8 cellular contexts compared by ENCODE assay signal in the genomic region with DNA sequence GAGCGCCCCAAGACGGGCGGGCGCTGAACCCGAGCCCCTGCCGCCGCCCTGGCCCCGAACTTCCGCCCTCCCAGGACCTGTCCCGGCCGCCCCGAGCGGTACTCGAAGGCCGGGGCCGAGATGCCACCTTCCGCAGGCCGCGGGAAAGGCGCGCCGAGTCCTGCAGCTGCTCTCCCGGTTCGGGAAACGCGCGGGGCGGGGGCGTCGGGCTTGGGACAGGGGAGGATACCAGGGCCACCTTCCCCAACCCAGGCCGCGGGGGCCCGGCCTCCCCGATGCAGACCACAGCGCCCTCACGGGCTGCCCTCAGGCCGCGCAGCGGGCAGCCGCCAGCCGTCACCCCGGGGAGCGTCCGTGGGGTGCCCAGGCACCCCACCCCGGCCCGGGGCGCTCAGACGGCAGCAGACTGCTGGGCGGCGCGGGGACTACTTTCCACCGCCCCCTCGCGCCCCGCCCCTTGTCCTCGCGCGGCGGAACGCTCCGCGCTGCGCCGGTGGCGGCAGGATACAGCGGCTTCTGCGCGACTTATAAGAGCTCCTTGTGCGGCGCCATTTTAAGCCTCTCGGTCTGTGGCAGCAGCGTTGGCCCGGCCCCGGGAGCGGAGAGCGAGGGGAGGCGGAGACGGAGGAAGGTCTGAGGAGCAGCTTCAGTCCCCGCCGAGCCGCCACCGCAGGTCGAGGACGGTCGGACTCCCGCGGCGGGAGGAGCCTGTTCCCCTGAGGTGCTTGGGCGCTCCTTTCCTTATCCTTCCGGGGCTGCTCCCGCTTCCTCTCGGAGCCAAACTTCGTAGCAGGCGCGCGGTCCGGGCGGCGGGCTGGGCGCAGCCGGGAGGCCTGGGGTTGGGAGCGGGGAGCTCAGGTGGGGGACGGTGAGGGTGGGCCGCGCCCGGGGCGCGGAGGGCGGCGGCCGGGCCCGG. TPM values are rescaled to one million over a fixed set of nuclear protein-coding genes. Genes with fewer than 3 reads are reported as not detected.
DNase-seq lines count a peak whose midpoint lies in the region; ATAC-seq lines count a peak whose summit lies in the region.

A gene (plus strand): TSS at position 556 of the 916 bp plus-strand sequence. CDS start 24,564 bp downstream, outside the sequence.

- H3K27ac Mint-ChIP-seq in activated T-helper 2 cell treated with anti-CD3 and anti-CD28 coated beads, Interferon-gamma antibody, Interleukin-2, Interleukin-4, amounts not matched to agents 10 μg/mL and 5 μg/mL and 100 μg/mL, durations not matched to agents 14 hours and 24 hours and 36 hours, result peak within 1 kb of the TSS; percentile 98
- peak within 1 kb of the TSS; percentile 89 to 93 for H3K27ac Mint-ChIP-seq in natural killer cell treated with Interleukin-12 subunit alpha and Interleukin-12 subunit beta and Interleukin-15 and Interleukin-18, amount 100 ng/mL, for 72 hours

- peaks cover 35% of the 10 kb centered on the region for H3K36me3 Mint-ChIP-seq in activated T-helper 2 cell treated with anti-CD3 and anti-CD28 coated beads, Interferon-gamma antibody, Interleukin-2, Interleukin-4, amounts not matched to agents 10 μg/mL and 5 μg/mL and 100 μg/mL, durations not matched to agents 14 hours and 24 hours and 36 hours (ENCODE audit: low read depth)
- H3K36me3 Mint-ChIP-seq in natural killer cell treated with Interleukin-12 subunit alpha and Interleukin-12 subunit beta and Interleukin-15 and Interleukin-18, amount 100 ng/mL, for 72 hours, result peaks cover 5% of the 10 kb centered on the region

- H3K9me3 Mint-ChIP-seq in activated T-helper 2 cell treated with anti-CD3 and anti-CD28 coated beads, Interferon-gamma antibody, Interleukin-2, Interleukin-4, amounts not matched to agents 10 μg/mL and 5 μg/mL and 100 μg/mL, durations not matched to agents 14 hours and 24 hours and 36 hours, result no peaks in the 10 kb centered on the region
- no peaks in the 10 kb centered on the region for H3K9me3 Mint-ChIP-seq in natural killer cell treated with Interleukin-12 subunit alpha and Interleukin-12 subunit beta and Interleukin-15 and Interleukin-18, amount 100 ng/mL, for 72 hours

- peak; percentile 37 for DNase-seq in DMS79 (lab: John Stamatoyannopoulos, UW)
- DNase-seq in Jurkat, Clone E6-1 (ENCODE audit: low read depth, low spot score), result peak; percentile 92
- DNase-seq in RPMI7951 (ENCODE audit: low read depth), result peak; percentile 95
- DNase-seq in activated T-helper 2 cell treated with anti-CD3 and anti-CD28 coated beads, Interferon-gamma antibody, Interleukin-2, Interleukin-4, amounts not matched to agents 10 μg/mL and 5 μg/mL and 100 μg/mL, durations not matched to agents 14 hours and 24 hours and 36 hours (ENCODE audit: low spot score), result peak; percentile 89
- peak; percentile 94 for DNase-seq in fibroblast of peridontal ligament (ENCODE audit: extremely low read depth)
- DNase-seq in natural killer cell treated with Interleukin-12 subunit alpha and Interleukin-12 subunit beta and Interleukin-15 and Interleukin-18, amount 100 ng/mL, for 72 hours (ENCODE audit: low spot score), result peak; percentile 92
- peak; percentile 92 for DNase-seq in stimulated activated naive CD8-positive, alpha-beta T cell treated with anti-CD3 and anti-CD28 coated beads, Interleukin-15, Interleukin-2, amounts not matched to agents 100 U/mL and 50 U/mL, for 24 hours

- peaks cover 22% of the 10 kb centered on the region for H3K27me3 Mint-ChIP-seq in activated T-helper 2 cell treated with anti-CD3 and anti-CD28 coated beads, Interferon-gamma antibody, Interleukin-2, Interleukin-4, amounts not matched to agents 10 μg/mL and 5 μg/mL and 100 μg/mL, durations not matched to agents 14 hours and 24 hours and 36 hours (ENCODE audit: low read depth)
- peaks cover 5 to 10% of the 10 kb centered on the region in 2 donors for H3K27me3 Mint-ChIP-seq in natural killer cell treated with Interleukin-12 subunit alpha and Interleukin-12 subunit beta and Interleukin-15 and Interleukin-18, amount 100 ng/mL, for 72 hours

- intact Hi-C loops in activated T-helper 2 cell treated with anti-CD3 and anti-CD28 coated beads, Interferon-gamma antibody, Interleukin-2, Interleukin-4, amounts not matched to agents 10 μg/mL and 5 μg/mL and 100 μg/mL, durations not matched to agents 14 hours and 24 hours and 36 hours (cut with micrococcal nuclease), result loop anchor here (1.0 to 2.0 kb wide), 3 partner anchors 11 to 742 kb away; a partner anchor contains a TSS

- peak; percentile 69 for ATAC-seq in GM21619 (IDR thresholded peaks at IDR 0.05; ENCODE audit: unreplicated experiment)
- peak; percentile 94 to 96 for ATAC-seq in natural killer cell treated with Interleukin-12 subunit alpha and Interleukin-12 subunit beta and Interleukin-15 and Interleukin-18, amount 100 ng/mL, for 72 hours
- peak; percentile 89 for ATAC-seq in stimulated activated naive CD8-positive, alpha-beta T cell treated with anti-CD3 and anti-CD28 coated beads, Interleukin-15, Interleukin-2, amounts not matched to agents 100 U/mL and 50 U/mL, for 24 hours

- peaks cover 35% of the 10 kb centered on the region for H3K4me1 Mint-ChIP-seq in activated T-helper 2 cell treated with anti-CD3 and anti-CD28 coated beads, Interferon-gamma antibody, Interleukin-2, Interleukin-4, amounts not matched to agents 10 μg/mL and 5 μg/mL and 100 μg/mL, durations not matched to agents 14 hours and 24 hours and 36 hours (ENCODE audit: low read depth)
- peaks cover 32 to 43% of the 10 kb centered on the region in 2 donors for H3K4me1 Mint-ChIP-seq in natural killer cell treated with Interleukin-12 subunit alpha and Interleukin-12 subunit beta and Interleukin-15 and Interleukin-18, amount 100 ng/mL, for 72 hours (ENCODE audit: low read depth in 2 of 2)

- peak within 1 kb of the TSS; percentile 77 for H3K4me3 ChIP-seq in Jurkat, Clone E6-1 (ENCODE audit: low read length)

- H3K4me3 Mint-ChIP-seq in activated T-helper 2 cell treated with anti-CD3 and anti-CD28 coated beads, Interferon-gamma antibody, Interleukin-2, Interleukin-4, amounts not matched to agents 10 μg/mL and 5 μg/mL and 100 μg/mL, durations not matched to agents 14 hours and 24 hours and 36 hours (ENCODE audit: low read depth), result peak within 1 kb of the TSS; percentile 99
- H3K4me3 Mint-ChIP-seq in natural killer cell treated with Interleukin-12 subunit alpha and Interleukin-12 subunit beta and Interleukin-15 and Interleukin-18, amount 100 ng/mL, for 72 hours, result peak within 1 kb of the TSS; percentile 98

RNA-seq across cellular contexts. Expression of the gene that starts here (rescaled TPM):
- polyA plus RNA-seq in Jurkat, Clone E6-1 (2012; ENCODE audit: insufficient read depth, insufficient read length), result 70.0 TPM
- 677 and 747 TPM in 2 replicates for total RNA-seq in RPMI7951 (2014; rRNA removed; shearing (Covaris generic))
- 230 and 238 TPM in 2 replicates for total RNA-seq in activated T-helper 2 cell treated with anti-CD3 and anti-CD28 coated beads, Interferon-gamma antibody, Interleukin-2, Interleukin-4, amounts not matched to agents 10 μg/mL and 5 μg/mL and 100 μg/mL, durations not matched to agents 14 hours and 24 hours and 36 hours
- 100 to 1,000 TPM; 140 to 155 TPM for total RNA-seq in natural killer cell treated with Interleukin-12 subunit alpha and Interleukin-12 subunit beta and Interleukin-15 and Interleukin-18, amount 100 ng/mL, for 72 hours

Comparison
In these comparisons a context has a peak if more than half of its experiments do, and no peak if none do; other contexts are left out.
1. Peak in every context shown above with its lines: DNase-seq, ATAC-seq and H3K4me3 ChIP-seq.
2. DNase-seq: peak in every context shown above with its lines; median percentile 95 in RPMI7951; 94 in fibroblast of peridontal ligament; 92 in Jurkat, Clone E6-1; 92 in natural killer cell treated with Interleukin-12 subunit alpha and Interleukin-12 subunit beta and Interleukin-15 and Interleukin-18, amount 100 ng/mL, for 72 hours; 92 in stimulated activated naive CD8-positive, alpha-beta T cell treated with anti-CD3 and anti-CD28 coated beads, Interleukin-15, Interleukin-2, amounts not matched to agents 100 U/mL and 50 U/mL, for 24 hours; 89 in activated T-helper 2 cell treated with anti-CD3 and anti-CD28 coated beads, Interferon-gamma antibody, Interleukin-2, Interleukin-4, amounts not matched to agents 10 μg/mL and 5 μg/mL and 100 μg/mL, durations not matched to agents 14 hours and 24 hours and 36 hours; 37 in DMS79.